In the genomic region with DNA sequence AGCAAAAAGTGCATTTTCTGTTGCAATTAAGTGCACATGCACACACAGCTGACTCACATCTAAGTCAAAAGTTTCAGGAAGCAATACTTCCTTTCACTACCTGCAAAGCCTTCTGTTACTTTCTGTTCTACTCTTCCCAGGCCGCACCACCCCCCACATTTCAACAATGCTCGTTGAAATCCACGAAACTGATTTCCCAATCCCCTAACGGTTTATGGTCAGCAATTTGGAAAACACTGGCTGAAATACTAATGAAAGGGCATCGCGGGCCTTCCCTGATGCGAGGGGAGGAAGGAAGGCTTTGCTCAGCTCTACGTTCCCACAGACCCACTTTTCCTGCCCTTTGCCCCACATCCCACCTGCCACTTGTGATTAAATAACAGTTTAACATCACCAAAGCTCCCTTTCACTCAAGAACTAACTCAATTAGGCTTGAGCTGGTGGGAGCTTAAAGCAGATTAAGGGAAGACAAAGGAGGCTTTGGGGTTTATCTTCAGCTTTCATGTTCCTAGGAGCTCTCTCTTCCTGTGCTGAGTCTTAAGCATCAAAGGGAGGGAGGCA, we compare ENCODE assay signal across 8 cellular contexts.
A peak's percentile ranks its signal among the peaks of the same experiment; 100 is the strongest.
DNase-seq lines count a peak whose midpoint lies in the region; ATAC-seq and TF ChIP-seq lines count a peak whose summit lies in the region.

No MANE protein-coding gene starts in this region.

- H3K9ac ChIP-seq in ES-I3 (ENCODE audit: low read depth, low read length) (peak overlapping the region; percentile 13; the same call in 1 of the 2 replicates), colonic mucosa (ENCODE audit: low read depth in 2 of 2, low read length in 2 of 2) (no peak overlapping the region), Karpas-422 (ENCODE audit: low read length) (no peak overlapping the region)

- H3K36me3 ChIP-seq in ES-I3 (ENCODE audit: insufficient read depth, low read length) (no peaks in the 10 kb centered on the region), KOPT-K1 (ENCODE audit: insufficient read depth, low read length) (no peaks in the 10 kb centered on the region), MG63 (no peaks in the 10 kb centered on the region), colonic mucosa (no peaks in the 10 kb centered on the region), Karpas-422 (ENCODE audit: insufficient read depth, low read length) (no peaks in the 10 kb centered on the region)

- TF ChIP-seq CTCF in colonic mucosa (IDR thresholded peaks at IDR 0.05) = no peak

- ATAC-seq in activated naive CD8-positive, alpha-beta T cell treated with anti-CD3 and anti-CD28 coated beads, Interleukin-2, amount 10 ng/mL, durations not matched to agents 7 days and 5 days (ENCODE audit: low read depth) = peak; percentile 84

- H3K27ac Mint-ChIP-seq in activated naive CD8-positive, alpha-beta T cell treated with anti-CD3 and anti-CD28 coated beads, Interleukin-2, amount 10 ng/mL, durations not matched to agents 7 days and 5 days = peak overlapping the region; percentile 83

- H3K4me3 Mint-ChIP-seq in activated naive CD8-positive, alpha-beta T cell treated with anti-CD3 and anti-CD28 coated beads, Interleukin-2, amount 10 ng/mL, durations not matched to agents 7 days and 5 days = peak overlapping the region; percentile 77

- intact Hi-C loops in colonic mucosa (cut with DNase I) = no loop called here

- no peaks in the 10 kb centered on the region for H3K36me3 Mint-ChIP-seq in activated naive CD8-positive, alpha-beta T cell treated with anti-CD3 and anti-CD28 coated beads, Interleukin-2, amount 10 ng/mL, durations not matched to agents 7 days and 5 days

- no peaks in the 10 kb centered on the region for H3K79me2 ChIP-seq in Karpas-422 (ENCODE audit: low read length)

- POLR2A ChIA-PET in activated naive CD8-positive, alpha-beta T cell treated with anti-CD3 and anti-CD28 coated beads, Interleukin-2, amount 10 ng/mL, durations not matched to agents 7 days and 5 days (lab: Charles Lee) = no interaction called here

- H2AFZ ChIP-seq in Karpas-422 (ENCODE audit: low read length) = no peak overlapping the region

- no peaks in the 10 kb centered on the region for H4K20me1 ChIP-seq in Karpas-422 (ENCODE audit: insufficient read depth, low read depth, low read length)

- H3K4me2 ChIP-seq in Karpas-422 (ENCODE audit: low read depth, low read length, poor library complexity, severe bottlenecking) = no peak overlapping the region

- H3K9me3 ChIP-seq in ES-I3 (ENCODE audit: control insufficient read depth, insufficient read depth, low read length) (no peaks in the 10 kb centered on the region), KOPT-K1 (ENCODE audit: insufficient read depth, low read length, poor library complexity, severe bottlenecking) (no peaks in the 10 kb centered on the region), mononuclear cell (ENCODE audit: low read depth, low read length) (no peaks in the 10 kb centered on the region), MG63 (no peaks in the 10 kb centered on the region), colonic mucosa (no peaks in the 10 kb centered on the region), Karpas-422 (ENCODE audit: low read length) (no peaks in the 10 kb centered on the region)

- peak overlapping the region; percentile 86 for H3K27ac ChIP-seq in KOPT-K1 (ENCODE audit: low read depth, low read length, poor library complexity, severe bottlenecking)
- no peak overlapping the region for H3K27ac ChIP-seq in colonic mucosa
- H3K27ac ChIP-seq in Karpas-422 (ENCODE audit: low read length) = no peak overlapping the region

- no peaks in the 10 kb centered on the region for H3K27me3 ChIP-seq in mononuclear cell (ENCODE audit: insufficient read depth, low read length)
- H3K27me3 ChIP-seq in MG63 = no peaks in the 10 kb centered on the region
- H3K27me3 ChIP-seq in colonic mucosa = no peaks in the 10 kb centered on the region
- no peaks in the 10 kb centered on the region for H3K27me3 ChIP-seq in Karpas-422 (ENCODE audit: low read length)

- H3K4me3 ChIP-seq in mononuclear cell (ENCODE audit: low read length) = peak overlapping the region; percentile 6
- H3K4me3 ChIP-seq in MG63 = no peak overlapping the region
- no peak overlapping the region for H3K4me3 ChIP-seq in colonic mucosa
- H3K4me3 ChIP-seq in Karpas-422 (ENCODE audit: low read length) = no peak overlapping the region

- peaks cover 13% of the 10 kb centered on the region for H3K4me1 Mint-ChIP-seq in activated naive CD8-positive, alpha-beta T cell treated with anti-CD3 and anti-CD28 coated beads, Interleukin-2, amount 10 ng/mL, durations not matched to agents 7 days and 5 days

- H3K27me3 Mint-ChIP-seq in activated naive CD8-positive, alpha-beta T cell treated with anti-CD3 and anti-CD28 coated beads, Interleukin-2, amount 10 ng/mL, durations not matched to agents 7 days and 5 days = peaks cover 2% of the 10 kb centered on the region

- H3K9me3 Mint-ChIP-seq in activated naive CD8-positive, alpha-beta T cell treated with anti-CD3 and anti-CD28 coated beads, Interleukin-2, amount 10 ng/mL, durations not matched to agents 7 days and 5 days = no peaks in the 10 kb centered on the region

- no peaks in the 10 kb centered on the region for H3K9me2 ChIP-seq in Karpas-422 (replicated peaks; ENCODE audit: insufficient read depth, low read length)

- H3K4me1 ChIP-seq in ES-I3 (ENCODE audit: insufficient read depth, low read length) (peaks cover 48% of the 10 kb centered on the region), mononuclear cell (ENCODE audit: insufficient read depth, low read length) (peaks cover 96% of the 10 kb centered on the region), colonic mucosa (no peaks in the 10 kb centered on the region), Karpas-422 (ENCODE audit: low read length) (no peaks in the 10 kb centered on the region)

- no peak for DNase-seq in activated naive CD8-positive, alpha-beta T cell treated with anti-CD3 and anti-CD28 coated beads, Interleukin-2, amount 10 ng/mL, durations not matched to agents 7 days and 5 days
- no peak for DNase-seq in MG63
- DNase-seq in colonic mucosa = no peak
- no peak for DNase-seq in Karpas-422
- DNase-seq in NCI-H446 treated with DMSO at 0.1 percent for 48 hours (lab: John Stamatoyannopoulos, UW) = no peak
